Comparison of ENCODE assay signal across 1 cellular context in genomic region chr12:130776857-130777339, GRCh38.
A peak's percentile ranks its signal among the peaks of the same experiment; 100 is the strongest.
TF ChIP-seq lines count a peak whose summit lies in the region.

No MANE protein-coding gene starts in this region.

TF ChIP-seq in HepG2, 621 proteins besides CTCF, POLR2A, EP300 and RAD21 (continued from another document and continues in another):
- TF ChIP-seq CREB1 (IDR thresholded peaks at IDR 0.05) (no peak), CREB1 (CRISPR knock-in tag; IDR thresholded peaks at IDR 0.05) (0 out of 2 replicates have a peak, but pooled peaks have one; percentile 0), DNMT1 (CRISPR knock-in tag; IDR thresholded peaks at IDR 0.05) (no peak), ZNF264 (CRISPR knock-in tag; IDR thresholded peaks at IDR 0.05) (0 out of 2 replicates have a peak, but pooled peaks have one; percentile 5), ZNF121 (CRISPR knock-in tag; IDR thresholded peaks at IDR 0.05) (peak; percentile 99), ZNF564 (CRISPR knock-in tag; IDR thresholded peaks at IDR 0.05) (peak; percentile 6; the same call in 1 of the 2 replicates), ZNF788 (CRISPR knock-in tag; IDR thresholded peaks at IDR 0.05; ENCODE audit: borderline replicate concordance) (peak; percentile 3), FOXO1 (CRISPR knock-in tag; IDR thresholded peaks at IDR 0.05) (no peak), ZBTB10 (CRISPR knock-in tag; IDR thresholded peaks at IDR 0.05; ENCODE audit: borderline replicate concordance) (0 out of 2 replicates have a peak, but pooled peaks have one; percentile 2), ZNF879 (CRISPR knock-in tag; IDR thresholded peaks at IDR 0.05) (0 out of 2 replicates have a peak, but pooled peaks have one; percentile 43), NR2C2 (CRISPR knock-in tag; IDR thresholded peaks at IDR 0.05; ENCODE audit: borderline replicate concordance) (0 out of 2 replicates have a peak, but pooled peaks have one; percentile 4), KDM1A (CRISPR knock-in tag; IDR thresholded peaks at IDR 0.05) (no peak), ZNF670 (CRISPR knock-in tag; IDR thresholded peaks at IDR 0.05; ENCODE audit: borderline replicate concordance) (peak; percentile 13; the same call in 1 of the 2 replicates), RCOR2 (CRISPR knock-in tag; IDR thresholded peaks at IDR 0.05) (peak; percentile 16; the same call in 1 of the 2 replicates), CSRNP2 (CRISPR knock-in tag; conservative IDR thresholded peaks at IDR 0.05; ENCODE audit: low read depth) (no peak), ZNF629 (CRISPR knock-in tag; conservative IDR thresholded peaks at IDR 0.05) (peak; percentile 62), TARDBP (CRISPR knock-in tag; IDR thresholded peaks at IDR 0.05) (0 out of 2 replicates have a peak, but pooled peaks have one; percentile 15), MED13 (CRISPR knock-in tag; IDR thresholded peaks at IDR 0.05) (peak; percentile 16; the same call in 1 of the 2 replicates), HNF1A (IDR thresholded peaks at IDR 0.05; ENCODE audit: low read depth) (no peak), HNF1A (CRISPR knock-in tag; IDR thresholded peaks at IDR 0.05; ENCODE audit: borderline replicate concordance) (0 out of 2 replicates have a peak, but pooled peaks have one; percentile 3), ZNF143 (CRISPR knock-in tag; IDR thresholded peaks at IDR 0.05) (0 out of 2 replicates have a peak, but pooled peaks have one; percentile 8), ZBTB44 (CRISPR knock-in tag; IDR thresholded peaks at IDR 0.05) (0 out of 2 replicates have a peak, but pooled peaks have one; percentile 1), PRDM4 (CRISPR knock-in tag; IDR thresholded peaks at IDR 0.05; ENCODE audit: borderline replicate concordance) (0 out of 2 replicates have a peak, but pooled peaks have one; percentile 45), TAF15 (IDR thresholded peaks at IDR 0.05; ENCODE audit: low read depth, low read length, poor library complexity, severe bottlenecking) (no peak), NAIF1 (CRISPR knock-in tag; IDR thresholded peaks at IDR 0.05; ENCODE audit: borderline replicate concordance) (peak; percentile 58; the same call in 1 of the 2 replicates), ZMYM3 (CRISPR knock-in tag; IDR thresholded peaks at IDR 0.05) (peak; percentile 11; the same call in 1 of the 2 replicates), PRMT3 (CRISPR knock-in tag; IDR thresholded peaks at IDR 0.05; ENCODE audit: borderline replicate concordance, low read depth) (0 out of 2 replicates have a peak, but pooled peaks have one; percentile 37), ZNF142 (CRISPR knock-in tag; IDR thresholded peaks at IDR 0.05) (no peak), RFX5 (IDR thresholded peaks at IDR 0.05; ENCODE audit: low read depth, low read length) (no peak), PAXIP1 (CRISPR knock-in tag; conservative IDR thresholded peaks at IDR 0.05) (peak; percentile 8; the same call in 1 of the 2 replicates)
